Comparison of ENCODE assay signal across 15 cellular contexts in genomic region chr10:113161061-113161460, GRCh38.
A peak's percentile ranks its signal among the peaks of the same experiment; 100 is the strongest.
DNase-seq lines count a peak whose midpoint lies in the region; ATAC-seq and TF ChIP-seq lines count a peak whose summit lies in the region.
"Had no signal": no experiment of that assay in that cellular context is flagged by ENCODE, and none has a peak within 500 bp of the region (broad histone marks: within the 10 kb centered on the region; RNA-seq: fewer than 3 reads in every experiment).

No MANE protein-coding gene starts in this region.

- no peak for DNase-seq in WTC11 (ENCODE audit: low spot score)
- DNase-seq in astrocyte of the spinal cord (ENCODE audit: low read depth, low spot score): peak; percentile 46
- DNase-seq in nephron progenitor cell: no peak
- no peak for DNase-seq in tibial nerve (ENCODE audit: low spot score in 2 of 2)
- DNase-seq in Karpas-422: no peak
- DNase-seq in foreskin melanocyte: no peak
- DNase-seq in NCI-H1092 treated with DMSO at 0.1 percent for 48 hours (lab: John Stamatoyannopoulos, UW): no peak
- DNase-seq: ACHN; CD4-positive, CD25-positive, alpha-beta regulatory T cell; DMS79; GM23248; H7 had no signal

- H3K9me2 ChIP-seq in Karpas-422 (replicated peaks; ENCODE audit: insufficient read depth, low read length): no peaks in the 10 kb centered on the region

- CTCF ChIA-PET in WTC11 (lab: Charles Lee): no interaction called here

- peaks cover 0 to 68% (median 4%) of the 10 kb centered on the region in 3 donors for H3K36me3 ChIP-seq in tibial nerve
- H3K36me3 ChIP-seq in Karpas-422 (ENCODE audit: insufficient read depth, low read length): no peaks in the 10 kb centered on the region

- no peaks in the 10 kb centered on the region for H3K9me3 Mint-ChIP-seq in WTC11
- no peaks in the 10 kb centered on the region for H3K9me3 Mint-ChIP-seq in nephron progenitor cell
- H3K9me3 Mint-ChIP-seq: IgD-negative memory B cell had no signal

- POLR2A ChIA-PET in WTC11 (lab: Charles Lee): no interaction called here

- H3K27ac Mint-ChIP-seq in WTC11 (peak overlapping the region; percentile 75; the same call in 1 of the 2 replicates), nephron progenitor cell (peak overlapping the region; percentile 47)
- H3K27ac Mint-ChIP-seq: CD4-positive, CD25-positive, alpha-beta regulatory T cell; IgD-negative memory B cell had no signal

- H3K4me1 ChIP-seq in tibial nerve (peaks cover 0 to 13% (median 1%) of the 10 kb centered on the region in 4 donors), Karpas-422 (ENCODE audit: low read length) (no peaks in the 10 kb centered on the region)

- H3K4me1 Mint-ChIP-seq in WTC11 (peaks cover 70% of the 10 kb centered on the region), nephron progenitor cell (peaks cover 28% of the 10 kb centered on the region)
- H3K4me1 Mint-ChIP-seq: CD4-positive, CD25-positive, alpha-beta regulatory T cell; IgD-negative memory B cell had no signal

- no peak overlapping the region for H2AFZ ChIP-seq in Karpas-422 (ENCODE audit: low read length)
- H2AFZ ChIP-seq: GM23248 had no signal

- no peak for TF ChIP-seq EP300 in tibial nerve (IDR thresholded peaks at IDR 0.05)

- TF ChIP-seq CTCF in WTC11 (IDR thresholded peaks at IDR 0.05) (no peak), astrocyte of the spinal cord (IDR thresholded peaks at IDR 0.05; ENCODE audit: low read depth, low read length) (no peak), nephron progenitor cell (IDR thresholded peaks at IDR 0.05) (no peak), tibial nerve (IDR thresholded peaks at IDR 0.05) (no peak)

- H3K36me3 Mint-ChIP-seq in WTC11 (peaks cover 40% of the 10 kb centered on the region), nephron progenitor cell (ENCODE audit: low read depth) (peaks cover 75% of the 10 kb centered on the region)
- H3K36me3 Mint-ChIP-seq: CD4-positive, CD25-positive, alpha-beta regulatory T cell had no signal

- no peak overlapping the region for H3K4me3 ChIP-seq in astrocyte of the spinal cord (ENCODE audit: low read depth, low read length)
- H3K4me3 ChIP-seq in tibial nerve: no peak overlapping the region
- H3K4me3 ChIP-seq in Karpas-422 (ENCODE audit: low read length): no peak overlapping the region
- H3K4me3 ChIP-seq: BLaER1 treated with 17β-estradiol and CSF1 and Interleukin-3, amounts not matched to agents 10 nM and 100 nM; GM12878; GM23248 had no signal

- H3K4me3 Mint-ChIP-seq in WTC11 (no peak overlapping the region), nephron progenitor cell (no peak overlapping the region)
- H3K4me3 Mint-ChIP-seq: CD4-positive, CD25-positive, alpha-beta regulatory T cell; IgD-negative memory B cell had no signal

- WGBS in tibial nerve, 2 donors: 66 to 75% methylated on average over 6 of the region's 6 CpGs

- H3K27me3 ChIP-seq in tibial nerve (no peaks in the 10 kb centered on the region), Karpas-422 (ENCODE audit: low read length) (no peaks in the 10 kb centered on the region)
- H3K27me3 ChIP-seq: BLaER1 treated with 17β-estradiol and CSF1 and Interleukin-3, amounts not matched to agents 10 nM and 100 nM had no signal

- no peak overlapping the region for H3K9ac ChIP-seq in Karpas-422 (ENCODE audit: low read length)
- H3K9ac ChIP-seq: BLaER1 treated with 17β-estradiol and CSF1 and Interleukin-3, amounts not matched to agents 10 nM and 100 nM; GM23248 had no signal

- no peaks in the 10 kb centered on the region for H3K79me2 ChIP-seq in Karpas-422 (ENCODE audit: low read length)

- no peaks in the 10 kb centered on the region for H4K20me1 ChIP-seq in Karpas-422 (ENCODE audit: insufficient read depth, low read depth, low read length)

- no peaks in the 10 kb centered on the region for H3K27me3 Mint-ChIP-seq in WTC11 (ENCODE audit: low read depth)
- peaks cover 10% of the 10 kb centered on the region for H3K27me3 Mint-ChIP-seq in nephron progenitor cell (ENCODE audit: low read depth, poor library complexity)
- H3K27me3 Mint-ChIP-seq: CD4-positive, CD25-positive, alpha-beta regulatory T cell had no signal

- H3K9me3 ChIP-seq in tibial nerve (no peaks in the 10 kb centered on the region), Karpas-422 (ENCODE audit: low read length) (no peaks in the 10 kb centered on the region)
- H3K9me3 ChIP-seq: BLaER1 treated with 17β-estradiol and CSF1 and Interleukin-3, amounts not matched to agents 10 nM and 100 nM had no signal

- H3K4me2 ChIP-seq in Karpas-422 (ENCODE audit: low read depth, low read length, poor library complexity, severe bottlenecking): no peak overlapping the region

- TF ChIP-seq POLR2A in tibial nerve (IDR thresholded peaks at IDR 0.05): no peak

- no peak for ATAC-seq in WTC11
- ATAC-seq: GM12878 had no signal

- in situ Hi-C loops in astrocyte of the spinal cord (cut with HindIII; ENCODE audit: low sequenced_read_pairs): no loop called here

- H3K27ac ChIP-seq in tibial nerve (no peak overlapping the region), Karpas-422 (ENCODE audit: low read length) (no peak overlapping the region)
- H3K27ac ChIP-seq: BLaER1 treated with 17β-estradiol and CSF1 and Interleukin-3, amounts not matched to agents 10 nM and 100 nM; GM23248 had no signal

TF ChIP-seq in WTC11, 78 proteins besides CTCF, POLR2A, EP300 and RAD21:
- no peak for TF ChIP-seq FOXP4 (CRISPR knock-in tag; IDR thresholded peaks at IDR 0.05)
- TF ChIP-seq TEAD4 (CRISPR knock-in tag; IDR thresholded peaks at IDR 0.05): no peak
- no peak for TF ChIP-seq ZNF671 (CRISPR knock-in tag; IDR thresholded peaks at IDR 0.05)
- no peak for TF ChIP-seq SP1 (CRISPR knock-in tag; conservative IDR thresholded peaks at IDR 0.05)
- no peak for TF ChIP-seq TP53 (CRISPR knock-in tag; IDR thresholded peaks at IDR 0.05)
- no peak for TF ChIP-seq SMAD4 (CRISPR knock-in tag; IDR thresholded peaks at IDR 0.05)
- TF ChIP-seq JAZF1 (CRISPR knock-in tag; IDR thresholded peaks at IDR 0.05): no peak
- TF ChIP-seq ATF1 (CRISPR knock-in tag; IDR thresholded peaks at IDR 0.05): no peak
- no peak for TF ChIP-seq SOX15 (CRISPR knock-in tag; IDR thresholded peaks at IDR 0.05)
- TF ChIP-seq USF2 (CRISPR knock-in tag; IDR thresholded peaks at IDR 0.05): no peak
- TF ChIP-seq HMGA2 (CRISPR knock-in tag; IDR thresholded peaks at IDR 0.05): no peak
